In the genomic region with DNA sequence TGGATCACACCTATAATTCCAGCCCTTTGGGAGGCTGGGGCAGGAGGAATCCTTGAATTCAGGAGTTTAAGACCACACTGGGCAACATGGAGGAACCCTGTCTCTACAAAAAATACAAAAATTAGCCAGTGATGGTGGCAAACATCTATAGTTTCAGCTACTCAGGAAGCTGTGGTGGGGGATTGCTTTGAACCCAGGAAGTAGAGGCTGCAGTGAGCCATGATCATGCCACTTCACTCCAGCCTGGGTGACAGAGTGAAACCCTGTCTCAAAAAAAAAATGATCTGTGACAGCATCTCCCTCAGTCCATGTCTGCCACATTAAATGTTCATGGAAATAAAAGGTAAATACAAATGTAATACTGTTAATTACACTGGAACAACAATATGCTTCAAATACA, we compare ENCODE assay signal across 18 cellular contexts.
DNase-seq lines count a peak whose midpoint lies in the region; ATAC-seq and TF ChIP-seq lines count a peak whose summit lies in the region.
"Had no signal": no experiment of that assay in that cellular context is flagged by ENCODE, and none has a peak within 500 bp of the region (broad histone marks: within the 10 kb centered on the region; RNA-seq: fewer than 3 reads in every experiment).

No MANE protein-coding gene starts in this region.

- ATAC-seq in naive thymus-derived CD8-positive, alpha-beta T cell, result peak; percentile 73 to 77
- ATAC-seq: left ventricle myocardium superior, Panc1 had no signal

- in situ Hi-C loops in KBM-7 (cut with MboI; ENCODE audit: low pct_unique_long_range_greater_than_20kb, low sequenced_read_pairs), result no loop called here

- no peak overlapping the region for H3K27ac ChIP-seq in Peyer's patch
- H3K27ac ChIP-seq in substantia nigra (ENCODE audit: low read depth, low read length, poor library complexity, severe bottlenecking), result no peak overlapping the region
- H3K27ac ChIP-seq: esophagus squamous epithelium, SK-N-MC, stomach had no signal

- CTCF ChIA-PET in activated naive CD4-positive, alpha-beta T cell treated with anti-CD3 and anti-CD28 coated beads for 36 hours (lab: Charles Lee), result interaction anchor here (1.4 kb wide), 1 partner anchor 158 kb away, joined by 6 read pairs; no protein-coding TSS in a partner anchor

- no peak for TF ChIP-seq POLR2A in Peyer's patch (IDR thresholded peaks at IDR 0.05)

- no peaks in the 10 kb centered on the region for H3K36me3 Mint-ChIP-seq in activated naive CD4-positive, alpha-beta T cell treated with anti-CD3 and anti-CD28 coated beads for 36 hours (ENCODE audit: low read depth)
- peaks cover 2% of the 10 kb centered on the region for H3K36me3 Mint-ChIP-seq in activated T-helper 1 cell treated with anti-CD3 and anti-CD28 coated beads, Interleukin-12 subunit alpha, Interleukin-12 subunit beta, Interleukin-2, Interleukin-4 antibody, amounts not matched to agents 30 ng/mL and 10 ng/mL and 1 ng/mL, durations not matched to agents 14 hours and 24 hours and 36 hours (ENCODE audit: low read depth)
- no peaks in the 10 kb centered on the region for H3K36me3 Mint-ChIP-seq in naive thymus-derived CD8-positive, alpha-beta T cell

- peak; percentile 77 for DNase-seq in activated naive CD4-positive, alpha-beta T cell treated with anti-CD3 and anti-CD28 coated beads for 36 hours
- DNase-seq in activated naive CD4-positive, alpha-beta T cell treated with anti-CD3 and anti-CD28 coated beads, Interleukin-2, amount 50 U/mL, for 16 hours, result no peak
- DNase-seq in Peyer's patch, result peak in 2 of 3 donors; percentile 24 to 48
- peak; percentile 17 for DNase-seq in activated T-helper 1 cell treated with anti-CD3 and anti-CD28 coated beads, Interleukin-12 subunit alpha, Interleukin-12 subunit beta, Interleukin-2, Interleukin-4 antibody, amounts not matched to agents 30 ng/mL and 10 ng/mL and 1 ng/mL, durations not matched to agents 14 hours and 24 hours and 36 hours (ENCODE audit: low spot score)
- DNase-seq in naive thymus-derived CD8-positive, alpha-beta T cell, result peak in 8 of 10 donors; percentile 20 to 75 (median 54)
- DNase-seq in substantia nigra (lab: John Stamatoyannopoulos, UW), result no peak
- no peak for DNase-seq in KBM-7
- no peak for DNase-seq in DMS 273 (lab: John Stamatoyannopoulos, UW; ENCODE audit: unreplicated experiment)
- DNase-seq: ACHN; effector CD4-positive, alpha-beta T cell; esophagus squamous epithelium; left ventricle myocardium superior; NCI-H1694; NCI-H226; retina; stomach had no signal

- no peaks in the 10 kb centered on the region for H3K9me3 Mint-ChIP-seq in activated naive CD4-positive, alpha-beta T cell treated with anti-CD3 and anti-CD28 coated beads for 36 hours
- H3K9me3 Mint-ChIP-seq in activated T-helper 1 cell treated with anti-CD3 and anti-CD28 coated beads, Interleukin-12 subunit alpha, Interleukin-12 subunit beta, Interleukin-2, Interleukin-4 antibody, amounts not matched to agents 30 ng/mL and 10 ng/mL and 1 ng/mL, durations not matched to agents 14 hours and 24 hours and 36 hours, result peaks cover 3% of the 10 kb centered on the region
- H3K9me3 Mint-ChIP-seq in naive thymus-derived CD8-positive, alpha-beta T cell, result peaks cover 0 to 3% (median 0%) of the 10 kb centered on the region in 9 donors

- no peak overlapping the region for H3K4me3 ChIP-seq in Peyer's patch
- H3K4me3 ChIP-seq: esophagus squamous epithelium, SK-N-MC, stomach had no signal

- H3K4me1 ChIP-seq in Peyer's patch, result no peaks in the 10 kb centered on the region
- H3K4me1 ChIP-seq: esophagus squamous epithelium, stomach had no signal

- intact Hi-C loops in activated naive CD4-positive, alpha-beta T cell treated with anti-CD3 and anti-CD28 coated beads for 36 hours (cut with micrococcal nuclease), result loop anchor here (5.0 to 10.0 kb wide), 8 partner anchors 106 to 1724 kb away; partner anchors contain the start of genes NEMP2, OSGEPL1 and SLC40A1
- intact Hi-C loops in activated T-helper 1 cell treated with anti-CD3 and anti-CD28 coated beads, Interleukin-12 subunit alpha, Interleukin-12 subunit beta, Interleukin-2, Interleukin-4 antibody, amounts not matched to agents 30 ng/mL and 10 ng/mL and 1 ng/mL, durations not matched to agents 14 hours and 24 hours and 36 hours (cut with micrococcal nuclease), result loop anchor here (5.0 kb wide), 1 partner anchor 141 kb away; the partner anchor contains the start of gene WDR75

- no peaks in the 10 kb centered on the region for H3K27me3 ChIP-seq in Peyer's patch
- H3K27me3 ChIP-seq: esophagus squamous epithelium, stomach had no signal

- H3K4me1 Mint-ChIP-seq in activated naive CD4-positive, alpha-beta T cell treated with anti-CD3 and anti-CD28 coated beads for 36 hours (ENCODE audit: low read depth), result peaks cover 85% of the 10 kb centered on the region
- peaks cover 63% of the 10 kb centered on the region for H3K4me1 Mint-ChIP-seq in activated T-helper 1 cell treated with anti-CD3 and anti-CD28 coated beads, Interleukin-12 subunit alpha, Interleukin-12 subunit beta, Interleukin-2, Interleukin-4 antibody, amounts not matched to agents 30 ng/mL and 10 ng/mL and 1 ng/mL, durations not matched to agents 14 hours and 24 hours and 36 hours (ENCODE audit: low read depth)
- H3K4me1 Mint-ChIP-seq in naive thymus-derived CD8-positive, alpha-beta T cell, result peaks cover 35 to 95% (median 89%) of the 10 kb centered on the region in 4 donors

- no peaks in the 10 kb centered on the region for H3K9me3 ChIP-seq in Peyer's patch
- H3K9me3 ChIP-seq: esophagus squamous epithelium, stomach had no signal

- no peaks in the 10 kb centered on the region for H3K36me3 ChIP-seq in Peyer's patch
- H3K36me3 ChIP-seq: esophagus squamous epithelium, stomach had no signal

- no peak for TF ChIP-seq CTCF in Peyer's patch (IDR thresholded peaks at IDR 0.05)

- H3K4me3 Mint-ChIP-seq in activated naive CD4-positive, alpha-beta T cell treated with anti-CD3 and anti-CD28 coated beads for 36 hours, result no peak overlapping the region
- H3K4me3 Mint-ChIP-seq in activated T-helper 1 cell treated with anti-CD3 and anti-CD28 coated beads, Interleukin-12 subunit alpha, Interleukin-12 subunit beta, Interleukin-2, Interleukin-4 antibody, amounts not matched to agents 30 ng/mL and 10 ng/mL and 1 ng/mL, durations not matched to agents 14 hours and 24 hours and 36 hours, result no peak overlapping the region
- H3K4me3 Mint-ChIP-seq in naive thymus-derived CD8-positive, alpha-beta T cell, result peak overlapping the region in 9 of 10 donors; percentile 57 to 81 (median 72)

- H3K27me3 Mint-ChIP-seq in activated naive CD4-positive, alpha-beta T cell treated with anti-CD3 and anti-CD28 coated beads for 36 hours (ENCODE audit: low read depth), result no peaks in the 10 kb centered on the region
- no peaks in the 10 kb centered on the region for H3K27me3 Mint-ChIP-seq in activated T-helper 1 cell treated with anti-CD3 and anti-CD28 coated beads, Interleukin-12 subunit alpha, Interleukin-12 subunit beta, Interleukin-2, Interleukin-4 antibody, amounts not matched to agents 30 ng/mL and 10 ng/mL and 1 ng/mL, durations not matched to agents 14 hours and 24 hours and 36 hours (ENCODE audit: insufficient read depth)
- H3K27me3 Mint-ChIP-seq in naive thymus-derived CD8-positive, alpha-beta T cell, result no peaks in the 10 kb centered on the region

- H3K27ac Mint-ChIP-seq in activated naive CD4-positive, alpha-beta T cell treated with anti-CD3 and anti-CD28 coated beads for 36 hours, result peak overlapping the region; percentile 89
- H3K27ac Mint-ChIP-seq in activated T-helper 1 cell treated with anti-CD3 and anti-CD28 coated beads, Interleukin-12 subunit alpha, Interleukin-12 subunit beta, Interleukin-2, Interleukin-4 antibody, amounts not matched to agents 30 ng/mL and 10 ng/mL and 1 ng/mL, durations not matched to agents 14 hours and 24 hours and 36 hours, result peak overlapping the region; percentile 77
- H3K27ac Mint-ChIP-seq in naive thymus-derived CD8-positive, alpha-beta T cell, result peak overlapping the region; percentile 37 to 91 (median 76)

- POLR2A ChIA-PET in naive thymus-derived CD8-positive, alpha-beta T cell (lab: Charles Lee), result no interaction called here

Comparison
In these comparisons a context has a peak if more than half of its experiments do, and no peak if none do; other contexts are left out.
1. DNase-seq: peak in activated naive CD4-positive, alpha-beta T cell treated with anti-CD3 and anti-CD28 coated beads for 36 hours (single experiment), Peyer's patch (2 of 3), activated T-helper 1 cell treated with anti-CD3 and anti-CD28 coated beads, Interleukin-12 subunit alpha, Interleukin-12 subunit beta, Interleukin-2, Interleukin-4 antibody, amounts not matched to agents 30 ng/mL and 10 ng/mL and 1 ng/mL, durations not matched to agents 14 hours and 24 hours and 36 hours (single experiment) and naive thymus-derived CD8-positive, alpha-beta T cell (8 of 10); none in activated naive CD4-positive, alpha-beta T cell treated with anti-CD3 and anti-CD28 coated beads, Interleukin-2, amount 50 U/mL, for 16 hours (single experiment), substantia nigra (0 of 49), KBM-7 (single experiment) and DMS 273 (single experiment).
2. H3K4me3 Mint-ChIP-seq: peak in naive thymus-derived CD8-positive, alpha-beta T cell (9 of 10); none in activated naive CD4-positive, alpha-beta T cell treated with anti-CD3 and anti-CD28 coated beads for 36 hours (single experiment) and activated T-helper 1 cell treated with anti-CD3 and anti-CD28 coated beads, Interleukin-12 subunit alpha, Interleukin-12 subunit beta, Interleukin-2, Interleukin-4 antibody, amounts not matched to agents 30 ng/mL and 10 ng/mL and 1 ng/mL, durations not matched to agents 14 hours and 24 hours and 36 hours (single experiment).
3. Peak in every context shown above with its lines, with median percentiles within 50 percentile points of each other: H3K27ac Mint-ChIP-seq.